ENCODE assay signal across 11 cellular contexts in genomic region chr1:228849011-228849541, GRCh38.
DNase-seq lines count a peak whose midpoint lies in the region; ATAC-seq and TF ChIP-seq lines count a peak whose summit lies in the region.
"Had no signal": no experiment of that assay in that cellular context is flagged by ENCODE, and none has a peak within 500 bp of the region (broad histone marks: within the 10 kb centered on the region; RNA-seq: fewer than 3 reads in every experiment).

No MANE protein-coding gene starts in this region.

- H3K4me1 Mint-ChIP-seq in osteocyte (ENCODE audit: unreplicated experiment), result no peaks in the 10 kb centered on the region
- H3K4me1 Mint-ChIP-seq in activated T-helper 17 cell treated with anti-CD3 and anti-CD28 coated beads, Interleukin-2, amount 50 U/mL, for 72 hours, result no peaks in the 10 kb centered on the region

- H3K36me3 Mint-ChIP-seq in osteocyte (ENCODE audit: unreplicated experiment), result no peaks in the 10 kb centered on the region
- H3K36me3 Mint-ChIP-seq in activated T-helper 17 cell treated with anti-CD3 and anti-CD28 coated beads, Interleukin-2, amount 50 U/mL, for 72 hours (ENCODE audit: low read depth), result no peaks in the 10 kb centered on the region

- no peaks in the 10 kb centered on the region for H3K9me3 Mint-ChIP-seq in osteocyte (ENCODE audit: unreplicated experiment)
- H3K9me3 Mint-ChIP-seq in activated T-helper 17 cell treated with anti-CD3 and anti-CD28 coated beads, Interleukin-2, amount 50 U/mL, for 72 hours, result no peaks in the 10 kb centered on the region
- H3K9me3 Mint-ChIP-seq: activated T-helper 2 cell treated with anti-CD3 and anti-CD28 coated beads, Interferon-gamma antibody, Interleukin-2, Interleukin-4, amounts not matched to agents 10 μg/mL and 5 μg/mL and 100 μg/mL, durations not matched to agents 14 hours and 24 hours and 36 hours had no signal

- DNase-seq in NCI-H2196 (lab: John Stamatoyannopoulos, UW; ENCODE audit: unreplicated experiment), result peak; percentile 16
- DNase-seq in osteocyte (ENCODE audit: extremely low spot score, unreplicated experiment), result peak; percentile 54
- DNase-seq in NCI-H345 treated with DMSO at 0.1 percent for 48 hours (lab: John Stamatoyannopoulos, UW; ENCODE audit: unreplicated experiment), result no peak
- no peak for DNase-seq in NCI-H1048 (lab: John Stamatoyannopoulos, UW)
- DNase-seq in foreskin fibroblast, result no peak
- DNase-seq: DND-41, MG63 had no signal

- no peak overlapping the region for H3K27ac Mint-ChIP-seq in osteocyte (ENCODE audit: unreplicated experiment)
- H3K27ac Mint-ChIP-seq in activated T-helper 17 cell treated with anti-CD3 and anti-CD28 coated beads, Interleukin-2, amount 50 U/mL, for 72 hours, result no peak overlapping the region
- H3K27ac Mint-ChIP-seq: activated T-helper 2 cell treated with anti-CD3 and anti-CD28 coated beads, Interferon-gamma antibody, Interleukin-2, Interleukin-4, amounts not matched to agents 10 μg/mL and 5 μg/mL and 100 μg/mL, durations not matched to agents 14 hours and 24 hours and 36 hours had no signal

- no peak overlapping the region for H3K4me3 Mint-ChIP-seq in osteocyte (ENCODE audit: unreplicated experiment)
- H3K4me3 Mint-ChIP-seq in activated T-helper 17 cell treated with anti-CD3 and anti-CD28 coated beads, Interleukin-2, amount 50 U/mL, for 72 hours, result no peak overlapping the region

- no peak for TF ChIP-seq CTCF in osteocyte (IDR thresholded peaks at IDR 0.05)
- TF ChIP-seq CTCF in foreskin fibroblast (IDR thresholded peaks at IDR 0.05; ENCODE audit: low read depth, low read length), result no peak

- ATAC-seq in GM19025 (IDR thresholded peaks at IDR 0.05; ENCODE audit: low read depth, unreplicated experiment) (peak; percentile 87), HG02840 (IDR thresholded peaks at IDR 0.05; ENCODE audit: low FRiP score, unreplicated experiment) (peak; percentile 78)
- no peak for ATAC-seq in activated T-helper 17 cell treated with anti-CD3 and anti-CD28 coated beads, Interleukin-2, amount 50 U/mL, for 72 hours (replicated peaks)

- no peak overlapping the region for H3K4me3 ChIP-seq in foreskin fibroblast (ENCODE audit: low read depth in 1 of 2, low read length in 2 of 2)
- H3K4me3 ChIP-seq: MG63 had no signal

- no peaks in the 10 kb centered on the region for H3K27me3 Mint-ChIP-seq in osteocyte (ENCODE audit: unreplicated experiment)
- H3K27me3 Mint-ChIP-seq in activated T-helper 17 cell treated with anti-CD3 and anti-CD28 coated beads, Interleukin-2, amount 50 U/mL, for 72 hours, result no peaks in the 10 kb centered on the region

Comparison
In these comparisons a context has a peak if more than half of its experiments do, and no peak if none do; other contexts are left out.
1. DNase-seq: peak in NCI-H2196 (single experiment) and osteocyte (single experiment); none in NCI-H345 treated with DMSO at 0.1 percent for 48 hours (single experiment), NCI-H1048 (single experiment) and foreskin fibroblast (0 of 2).